Comparison of ENCODE assay signal across 8 cellular contexts in genomic region chr12:45232771-45233372, GRCh38. TPM values are rescaled to one million over a fixed set of nuclear protein-coding genes. Genes with fewer than 3 reads are reported as not detected.
DNase-seq lines count a peak whose midpoint lies in the region; ATAC-seq and TF ChIP-seq lines count a peak whose summit lies in the region.

No MANE protein-coding gene starts in this region.

- H3K4me1 ChIP-seq in SJCRH30 (peaks cover 49% of the 10 kb centered on the region), esophagus muscularis mucosa (peaks cover 49 to 70% (median 67%) of the 10 kb centered on the region in 4 donors)

- intact Hi-C loops in esophagus muscularis mucosa (cut with DNase I) = no loop called here

- ATAC-seq in HG02678 (IDR thresholded peaks at IDR 0.05; ENCODE audit: unreplicated experiment) = peak; percentile 57
- peak; percentile 86 for ATAC-seq in omental fat pad (ENCODE audit: low FRiP score)

- TF ChIP-seq EP300 in esophagus muscularis mucosa (IDR thresholded peaks at IDR 0.05) = no peak

- peak overlapping the region; percentile 48 for H3K27ac ChIP-seq in SJCRH30
- H3K27ac ChIP-seq in esophagus muscularis mucosa (replicated peaks in 1 of 4) = peak overlapping the region; percentile 84 to 93 (median 86)

- no peaks in the 10 kb centered on the region for H3K27me3 ChIP-seq in SJCRH30
- H3K27me3 ChIP-seq in esophagus muscularis mucosa = no peaks in the 10 kb centered on the region

- 34% methylated on average over 6 of the region's 6 CpGs for WGBS in esophagus muscularis mucosa

- in situ Hi-C loops in G401 (cut with HindIII; ENCODE audit: low sequenced_read_pairs) = no loop called here

- TF ChIP-seq CTCF in GM12865 (IDR thresholded peaks at IDR 0.05; ENCODE audit: insufficient read depth, low read depth, low read length, missing control alignments) = no peak
- TF ChIP-seq CTCF in esophagus muscularis mucosa (IDR thresholded peaks at IDR 0.05) = no peak
- no peak for TF ChIP-seq CTCF in omental fat pad (IDR thresholded peaks at IDR 0.05)

- 0 out of 2 replicates have a peak, but pooled peaks cover 5% of the 10 kb centered on the region for H3K36me3 ChIP-seq in SJCRH30
- no peaks in the 10 kb centered on the region for H3K36me3 ChIP-seq in esophagus muscularis mucosa

- 0 out of 2 replicates have a peak, but pooled peaks cover 7% of the 10 kb centered on the region for H3K9me3 ChIP-seq in SJCRH30 (replicated peaks)
- H3K9me3 ChIP-seq in esophagus muscularis mucosa = no peaks in the 10 kb centered on the region

- DNase-seq in GM12865 (ENCODE audit: low read depth) (peak; percentile 63), SJCRH30 (peak; percentile 45 to 55), esophagus muscularis mucosa (ENCODE audit: extremely low spot score) (no peak), omental fat pad (ENCODE audit: low spot score) (no peak), HuH-7 (ENCODE audit: low spot score) (no peak), T-helper 1 cell (no peak), G401 (ENCODE audit: low spot score) (no peak)

- no peak for TF ChIP-seq POLR2A in esophagus muscularis mucosa (IDR thresholded peaks at IDR 0.05; ENCODE audit: low read depth)

- H3K4me3 ChIP-seq in GM12865 (ENCODE audit: low read depth, low read length) (no peak overlapping the region), SJCRH30 (no peak overlapping the region), esophagus muscularis mucosa (no peak overlapping the region)

RNA-seq across cellular contexts. Expression of gene ANO6, which starts 17.0 kb away (rescaled TPM):
- 55.1 and 60.7 TPM in 2 replicates for total RNA-seq in SJCRH30 (2014; rRNA removed; shearing (Covaris generic))
- 100 to 1,000 TPM; 141 to 208 (median 166) TPM for total RNA-seq in esophagus muscularis mucosa
- total RNA-seq in omental fat pad = 100 to 1,000 TPM in 2 of 4 donors, 10 to 100 TPM in 2; 88.8 to 189 (median 105) TPM
- 13.2 and 25.8 TPM in 2 replicates for total RNA-seq in G401 (2014; rRNA removed; shearing (Covaris generic))

Comparison
In these comparisons a context has a peak if more than half of its experiments do, and no peak if none do; other contexts are left out.
1. DNase-seq: peak in GM12865 (single experiment) and SJCRH30 (2 of 2); none in esophagus muscularis mucosa (single experiment), omental fat pad (single experiment), HuH-7 (single experiment), T-helper 1 cell (0 of 5) and G401 (single experiment).